ENCODE assay signal across 24 cellular contexts in the genomic region with DNA sequence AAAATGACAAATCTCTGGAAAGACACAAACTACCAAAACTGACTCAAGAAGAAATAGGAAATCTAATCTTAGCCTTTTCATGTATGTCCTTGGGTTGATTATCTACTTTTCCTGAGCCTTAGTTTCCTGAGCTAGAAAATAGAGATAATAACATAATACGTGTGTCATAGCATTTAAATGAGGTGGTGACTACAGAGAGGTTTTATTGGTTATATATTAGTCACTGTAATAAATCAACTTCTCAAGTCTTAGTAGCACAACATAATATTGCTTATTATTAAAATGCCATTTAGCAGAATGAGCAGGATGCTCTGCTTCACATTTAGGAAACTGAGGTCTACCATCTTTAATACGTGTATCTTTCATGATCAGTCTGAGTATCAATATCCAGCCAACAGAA.
"Had no signal": no experiment of that assay in that cellular context is flagged by ENCODE, and none has a peak within 500 bp of the region (broad histone marks: within the 10 kb centered on the region; RNA-seq: fewer than 3 reads in every experiment).

No MANE protein-coding gene starts in this region.

- DNase-seq: activated CD4-positive, alpha-beta T cell treated with anti-CD3 and anti-CD28 coated beads for 4 hours; activated CD8-positive, alpha-beta memory T cell treated with anti-CD3 and anti-CD28 coated beads, Interleukin-2, amount 50 U/mL, for 4 hours; activated CD8-positive, alpha-beta T cell treated with anti-CD3 and anti-CD28 coated beads for 36 hours; activated gamma-delta T cell treated with Interleukin-2 at 50 U/mL for 16 hours; activated naive CD4-positive, alpha-beta T cell treated with anti-CD3 and anti-CD28 coated beads, Interleukin-2, amount 10 ng/mL, durations not matched to agents 7 days and 5 days; activated naive CD8-positive, alpha-beta T cell treated with anti-CD3 and anti-CD28 coated beads for 36 hours; activated T-cell treated with anti-CD3 and anti-CD28 coated beads, Interleukin-2, amount 50 U/mL, for 72 hours; anterior cingulate cortex; caudate nucleus; MG63; NCI-H1105; NCI-H1436; NCI-H187; NCI-H2081; NCI-H446; NCI-H524; PC-9; SIG-M5; T-cell; T-helper 2 cell; T1000 had no signal

- H3K27me3 Mint-ChIP-seq: activated CD8-positive, alpha-beta T cell treated with anti-CD3 and anti-CD28 coated beads for 36 hours; activated naive CD8-positive, alpha-beta T cell treated with anti-CD3 and anti-CD28 coated beads for 36 hours; T-cell had no signal

- H3K27ac Mint-ChIP-seq: activated CD8-positive, alpha-beta T cell treated with anti-CD3 and anti-CD28 coated beads for 36 hours; activated naive CD4-positive, alpha-beta T cell treated with anti-CD3 and anti-CD28 coated beads, Interleukin-2, amount 10 ng/mL, durations not matched to agents 7 days and 5 days; activated naive CD8-positive, alpha-beta T cell treated with anti-CD3 and anti-CD28 coated beads for 36 hours; activated T-cell treated with anti-CD3 and anti-CD28 coated beads, Interleukin-2, amount 50 U/mL, for 72 hours; activated T-helper 2 cell treated with anti-CD3 and anti-CD28 coated beads, Interferon-gamma antibody, Interleukin-2, Interleukin-4, amounts not matched to agents 10 μg/mL and 5 μg/mL and 100 μg/mL, durations not matched to agents 14 hours and 24 hours and 36 hours; T-cell had no signal

- ATAC-seq: activated CD4-positive, CD25-positive, alpha-beta regulatory T cell treated with anti-CD3 and anti-CD28 coated beads, Interleukin-2, amount 50 U/mL, for 24 hours; activated CD8-positive, alpha-beta T cell treated with anti-CD3 and anti-CD28 coated beads for 36 hours; activated T-cell treated with anti-CD3 and anti-CD28 coated beads, Interleukin-2, amount 50 U/mL, for 72 hours; T-cell had no signal

- H3K4me3 Mint-ChIP-seq: activated CD8-positive, alpha-beta T cell treated with anti-CD3 and anti-CD28 coated beads for 36 hours; activated naive CD4-positive, alpha-beta T cell treated with anti-CD3 and anti-CD28 coated beads, Interleukin-2, amount 10 ng/mL, durations not matched to agents 7 days and 5 days; activated naive CD8-positive, alpha-beta T cell treated with anti-CD3 and anti-CD28 coated beads for 36 hours; activated T-cell treated with anti-CD3 and anti-CD28 coated beads, Interleukin-2, amount 50 U/mL, for 72 hours; T-cell had no signal

- H3K4me3 ChIP-seq: breast epithelium, MG63, PC-9 had no signal
